In the genomic region with DNA sequence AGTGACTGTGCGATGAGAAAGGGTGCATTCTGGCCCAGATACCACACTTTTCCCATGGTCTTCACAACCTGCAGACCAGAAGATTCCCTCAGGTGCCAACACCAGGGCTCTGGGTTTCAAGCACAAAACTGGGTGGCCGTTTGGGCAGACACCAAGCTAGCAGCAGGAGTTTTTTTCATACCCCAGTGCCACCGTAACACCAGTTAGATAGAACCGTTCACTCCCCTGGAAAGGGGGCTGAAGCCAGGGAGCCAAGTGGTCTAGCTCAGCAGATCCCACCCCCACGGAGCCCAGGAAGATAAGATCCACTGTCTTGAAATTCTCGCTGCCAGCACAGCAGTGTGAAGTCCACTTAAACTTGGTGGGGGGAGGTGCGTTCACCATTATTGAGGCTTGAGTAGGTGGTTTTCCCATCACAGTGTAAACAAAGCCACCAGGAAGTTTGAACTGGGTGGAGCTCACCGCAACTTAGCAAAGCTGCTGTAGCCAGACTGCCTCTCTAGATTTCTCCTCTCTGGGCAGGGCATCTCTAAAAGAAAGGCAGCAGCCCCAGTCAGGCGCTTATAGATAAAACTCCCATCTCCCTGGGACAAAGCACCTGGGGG, we compare ENCODE assay signal across 1 cellular context.
TF ChIP-seq lines count a peak whose summit lies in the region.
"Not testable (repeated sequence)": the region's sequence is repeated elsewhere in the genome, so short reads cannot be mapped to it uniquely, and the experiment has no call there.

No MANE protein-coding gene starts in this region.

TF ChIP-seq in HepG2, 621 proteins besides CTCF, POLR2A, EP300 and RAD21 (continued from another document):
- TF ChIP-seq, protein P1, sequence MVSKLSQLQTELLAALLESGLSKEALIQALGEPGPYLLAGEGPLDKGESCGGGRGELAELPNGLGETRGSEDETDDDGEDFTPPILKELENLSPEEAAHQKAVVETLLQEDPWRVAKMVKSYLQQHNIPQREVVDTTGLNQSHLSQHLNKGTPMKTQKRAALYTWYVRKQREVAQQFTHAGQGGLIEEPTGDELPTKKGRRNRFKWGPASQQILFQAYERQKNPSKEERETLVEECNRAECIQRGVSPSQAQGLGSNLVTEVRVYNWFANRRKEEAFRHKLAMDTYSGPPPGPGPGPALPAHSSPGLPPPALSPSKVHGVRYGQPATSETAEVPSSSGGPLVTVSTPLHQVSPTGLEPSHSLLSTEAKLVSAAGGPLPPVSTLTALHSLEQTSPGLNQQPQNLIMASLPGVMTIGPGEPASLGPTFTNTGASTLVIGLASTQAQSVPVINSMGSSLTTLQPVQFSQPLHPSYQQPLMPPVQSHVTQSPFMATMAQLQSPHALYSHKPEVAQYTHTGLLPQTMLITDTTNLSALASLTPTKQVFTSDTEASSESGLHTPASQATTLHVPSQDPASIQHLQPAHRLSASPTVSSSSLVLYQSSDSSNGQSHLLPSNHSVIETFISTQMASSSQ (IDR thresholded peaks at IDR 0.05; ENCODE audit: low read depth): not testable (repeated sequence)
- TF ChIP-seq, protein P1 (CRISPR knock-in tag; IDR thresholded peaks at IDR 0.05; ENCODE audit: borderline replicate concordance): 0 out of 2 replicates have a peak, but pooled peaks have one; percentile 32
- TF ChIP-seq, protein P2, sequence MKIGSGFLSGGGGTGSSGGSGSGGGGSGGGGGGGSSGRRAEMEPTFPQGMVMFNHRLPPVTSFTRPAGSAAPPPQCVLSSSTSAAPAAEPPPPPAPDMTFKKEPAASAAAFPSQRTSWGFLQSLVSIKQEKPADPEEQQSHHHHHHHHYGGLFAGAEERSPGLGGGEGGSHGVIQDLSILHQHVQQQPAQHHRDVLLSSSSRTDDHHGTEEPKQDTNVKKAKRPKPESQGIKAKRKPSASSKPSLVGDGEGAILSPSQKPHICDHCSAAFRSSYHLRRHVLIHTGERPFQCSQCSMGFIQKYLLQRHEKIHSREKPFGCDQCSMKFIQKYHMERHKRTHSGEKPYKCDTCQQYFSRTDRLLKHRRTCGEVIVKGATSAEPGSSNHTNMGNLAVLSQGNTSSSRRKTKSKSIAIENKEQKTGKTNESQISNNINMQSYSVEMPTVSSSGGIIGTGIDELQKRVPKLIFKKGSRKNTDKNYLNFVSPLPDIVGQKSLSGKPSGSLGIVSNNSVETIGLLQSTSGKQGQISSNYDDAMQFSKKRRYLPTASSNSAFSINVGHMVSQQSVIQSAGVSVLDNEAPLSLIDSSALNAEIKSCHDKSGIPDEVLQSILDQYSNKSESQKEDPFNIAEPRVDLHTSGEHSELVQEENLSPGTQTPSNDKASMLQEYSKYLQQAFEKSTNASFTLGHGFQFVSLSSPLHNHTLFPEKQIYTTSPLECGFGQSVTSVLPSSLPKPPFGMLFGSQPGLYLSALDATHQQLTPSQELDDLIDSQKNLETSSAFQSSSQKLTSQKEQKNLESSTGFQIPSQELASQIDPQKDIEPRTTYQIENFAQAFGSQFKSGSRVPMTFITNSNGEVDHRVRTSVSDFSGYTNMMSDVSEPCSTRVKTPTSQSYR (CRISPR knock-in tag; IDR thresholded peaks at IDR 0.05; ENCODE audit: borderline replicate concordance): peak; percentile 89
